Comparison of ENCODE assay signal across 28 cellular contexts in genomic region chrX:40389555-40389954, GRCh38.
"Had no signal": no experiment of that assay in that cellular context is flagged by ENCODE, and none has a peak within 500 bp of the region (broad histone marks: within the 10 kb centered on the region; RNA-seq: fewer than 3 reads in every experiment).

No MANE protein-coding gene starts in this region.

- H3K36me3 ChIP-seq: neural progenitor cell, ovary, right lobe of liver, sigmoid colon, spleen, suprapubic skin, tibial artery, transverse colon, upper lobe of right lung, uterus had no signal

- H3K27ac ChIP-seq: neural progenitor cell, ovary, parathyroid adenoma, psoas muscle, right lobe of liver, sigmoid colon, spleen, suprapubic skin, testis, tibial artery, transverse colon, upper lobe of right lung, uterus had no signal

- H3K27me3 ChIP-seq: neural progenitor cell, ovary, right lobe of liver, sigmoid colon, spleen, suprapubic skin, testis, tibial artery, transverse colon, upper lobe of right lung, uterus had no signal

- H3K4me3 ChIP-seq: neural progenitor cell, ovary, psoas muscle, right lobe of liver, sigmoid colon, smooth muscle cell, spleen, suprapubic skin, testis, tibial artery, transverse colon, upper lobe of right lung, uterus had no signal

- DNase-seq: natural killer cell; occipital lobe; ovary; posterior cingulate gyrus; psoas muscle; right cardiac atrium; right lobe of liver; sigmoid colon; spleen; stimulated activated CD4-positive, alpha-beta T cell treated with anti-CD3 and anti-CD28 coated beads, Interleukin-12 subunit alpha, Interleukin-12 subunit beta, amount 100 ng/mL, for 4 hours; stimulated activated CD4-positive, alpha-beta T cell treated with anti-CD3 and anti-CD28 coated beads, Interleukin-1b, Interleukin-23, amount 100 ng/mL, for 48 hours; stimulated activated CD4-positive, alpha-beta T cell treated with anti-CD3 and anti-CD28 coated beads, Interleukin-4, amount 100 ng/mL, for 1 hour; stimulated activated CD4-positive, alpha-beta T cell treated with anti-CD3 and anti-CD28 coated beads, Interleukin-4, amount 100 ng/mL, for 4 hours; stimulated activated CD8-positive, alpha-beta memory T cell treated with anti-CD3 and anti-CD28 coated beads, Interleukin-4, amount 100 ng/mL, for 48 hours; stimulated activated naive CD4-positive, alpha-beta T cell; stimulated activated naive CD8-positive, alpha-beta T cell treated with anti-CD3 and anti-CD28 coated beads, Interleukin-15, amount 100 ng/mL, for 72 hours; stimulated activated naive CD8-positive, alpha-beta T cell treated with anti-CD3 and anti-CD28 coated beads, Interleukin-15, Interleukin-2, amounts not matched to agents 100 U/mL and 50 U/mL, for 24 hours; substantia nigra; testis; tibial artery; transverse colon; upper lobe of right lung; uterus had no signal

- H3K79me2 ChIP-seq: parathyroid adenoma had no signal

- H3K4me2 ChIP-seq: neural progenitor cell, smooth muscle cell had no signal

- H3K9me3 ChIP-seq: ovary, psoas muscle, right lobe of liver, sigmoid colon, spleen, suprapubic skin, testis, tibial artery, transverse colon, upper lobe of right lung, uterus had no signal

- ATAC-seq: natural killer cell; psoas muscle; right cardiac atrium; right lobe of liver; stimulated activated memory B cell treated with anti-CD40 and anti-IgM and Interleukin-4, amounts not matched to agents 10 μg/mL and 1 μg/mL and 100 μg/mL, for 72 hours; stimulated activated naive CD8-positive, alpha-beta T cell treated with anti-CD3 and anti-CD28 coated beads, Interleukin-15, amount 100 ng/mL, for 72 hours; stimulated activated naive CD8-positive, alpha-beta T cell treated with anti-CD3 and anti-CD28 coated beads, Interleukin-15, Interleukin-2, amounts not matched to agents 100 U/mL and 50 U/mL, for 24 hours; upper lobe of right lung had no signal

- H2AFZ ChIP-seq: neural progenitor cell, parathyroid adenoma had no signal

- H3K4me1 ChIP-seq: neural progenitor cell, parathyroid adenoma, psoas muscle, right lobe of liver, sigmoid colon, spleen, suprapubic skin, testis, tibial artery, transverse colon, upper lobe of right lung, uterus had no signal
